22 cellular contexts compared by ENCODE assay signal in genomic region chr4:722851-723360, GRCh38. TPM values are rescaled to one million over a fixed set of nuclear protein-coding genes. Genes with fewer than 3 reads are reported as not detected.
A peak's percentile ranks its signal among the peaks of the same experiment; 100 is the strongest.
DNase-seq lines count a peak whose midpoint lies in the region; TF ChIP-seq lines count a peak whose summit lies in the region.
"Had no signal": no experiment of that assay in that cellular context is flagged by ENCODE, and none has a peak within 500 bp of the region (broad histone marks: within the 10 kb centered on the region; RNA-seq: fewer than 3 reads in every experiment).

No MANE protein-coding gene starts in this region.

- no TSS peak for BruUV-seq in MCF 10A (replicated peaks; lab: Mats Ljungman, UMichigan)
- no TSS peak for BruUV-seq in mammary epithelial cell (replicated peaks; lab: Mats Ljungman, UMichigan)
- BruUV-seq in Caco-2 (replicated peaks; lab: Mats Ljungman, UMichigan), result no TSS peak

- CTCF ChIA-PET in MCF 10A (lab: Yijun Ruan, JAX), result interaction anchor here (0.7 kb wide), 2 partner anchors 15 to 19 kb away, joined by 4 read pairs; no protein-coding TSS in a partner anchor
- CTCF ChIA-PET in mammary epithelial cell (lab: Charles Lee; ENCODE audit: low non-redundant PET), result no interaction called here
- CTCF ChIA-PET in Caco-2 (lab: Charles Lee), result no interaction called here

- H3K4me1 Mint-ChIP-seq in MCF 10A (ENCODE audit: insufficient read depth, unreplicated experiment) (peaks cover 32% of the 10 kb centered on the region), Caco-2 (ENCODE audit: low read depth, unreplicated experiment) (peaks cover 9% of the 10 kb centered on the region)
- H3K4me1 Mint-ChIP-seq: H9 had no signal

- no peak overlapping the region for H3K27ac ChIP-seq in mammary epithelial cell (ENCODE audit: insufficient read depth, low read depth, low read length)
- peak overlapping the region; percentile 70 for H3K27ac ChIP-seq in fibroblast of lung (ENCODE audit: insufficient read depth, low read length)
- no peak overlapping the region for H3K27ac ChIP-seq in trophoblast cell (ENCODE audit: low read depth, low read length)
- H3K27ac ChIP-seq: BLaER1 treated with 17β-estradiol and CSF1 and Interleukin-3, amounts not matched to agents 10 nM and 100 nM; GM23248 had no signal

- no peak overlapping the region for H4K12ac ChIP-seq in trophoblast cell (ENCODE audit: low read depth, low read length)

- H3K4me1 ChIP-seq in mammary epithelial cell (ENCODE audit: insufficient read depth, low read length) (peaks cover 13% of the 10 kb centered on the region), Caco-2 (no peaks in the 10 kb centered on the region), fibroblast of lung (ENCODE audit: control insufficient read depth, extremely low read depth, insufficient read depth, low read length) (peaks cover 21% of the 10 kb centered on the region), trophoblast cell (ENCODE audit: control insufficient read depth in 1 of 2, insufficient read depth in 2 of 2, low read length in 2 of 2) (peaks cover 0 to 3% of the 10 kb centered on the region in 2 experiments)

- H3K27me3 Mint-ChIP-seq in MCF 10A (ENCODE audit: insufficient read depth, unreplicated experiment) (no peaks in the 10 kb centered on the region), Caco-2 (ENCODE audit: insufficient read depth, unreplicated experiment) (no peaks in the 10 kb centered on the region)
- H3K27me3 Mint-ChIP-seq: CD8-positive, alpha-beta memory T cell had no signal

- dilution Hi-C loops in mammary epithelial cell (cut with HindIII; ENCODE audit: low sequenced_read_pairs), result no loop called here

- H3K27me3 ChIP-seq in mammary epithelial cell (ENCODE audit: insufficient read depth, low read length) (no peaks in the 10 kb centered on the region), Caco-2 (replicated peaks; ENCODE audit: control insufficient read depth, insufficient read depth, low read length) (no peaks in the 10 kb centered on the region), fibroblast of lung (ENCODE audit: control insufficient read depth, insufficient read depth, low read length) (no peaks in the 10 kb centered on the region), trophoblast cell (ENCODE audit: insufficient read depth, low read length) (no peaks in the 10 kb centered on the region)
- H3K27me3 ChIP-seq: BLaER1 treated with 17β-estradiol and CSF1 and Interleukin-3, amounts not matched to agents 10 nM and 100 nM had no signal

- no peak overlapping the region for H3K23ac ChIP-seq in trophoblast cell (ENCODE audit: low read length)

- no peak overlapping the region for H4K91ac ChIP-seq in trophoblast cell (ENCODE audit: low read depth, low read length)

- in situ Hi-C loops in mammary epithelial cell (cut with MboI; ENCODE audit: low sequenced_read_pairs in 2 of 2), result no loop called here

- no peak overlapping the region for H2BK5ac ChIP-seq in trophoblast cell (ENCODE audit: low read depth, low read length, poor library complexity)

- H3K36me3 ChIP-seq in mammary epithelial cell (ENCODE audit: insufficient read depth, low read length) (no peaks in the 10 kb centered on the region), Caco-2 (ENCODE audit: control insufficient read depth, insufficient read depth, low read length) (0 out of 2 replicates have a peak, but pooled peaks cover 3% of the 10 kb centered on the region), fibroblast of lung (ENCODE audit: control insufficient read depth, insufficient read depth, low read length) (peaks cover 3% of the 10 kb centered on the region), trophoblast cell (ENCODE audit: control insufficient read depth in 1 of 2, insufficient read depth in 2 of 2, low read length in 2 of 2) (peaks cover 34 to 53% of the 10 kb centered on the region in 2 experiments)

- H3K9ac ChIP-seq in mammary epithelial cell (ENCODE audit: insufficient read depth, low read length) (no peak overlapping the region), fibroblast of lung (ENCODE audit: insufficient read depth, low read length) (no peak overlapping the region), trophoblast cell (ENCODE audit: low read length) (no peak overlapping the region)
- H3K9ac ChIP-seq: BLaER1 treated with 17β-estradiol and CSF1 and Interleukin-3, amounts not matched to agents 10 nM and 100 nM; GM23248 had no signal

- intact Hi-C loops in MCF 10A (cut with micrococcal nuclease), result no loop called here
- intact Hi-C loops in mammary epithelial cell (cut with micrococcal nuclease), result no loop called here
- intact Hi-C loops in Caco-2 (cut with micrococcal nuclease; ENCODE audit: unreplicated experiment), result no loop called here

- H3K4me3 Mint-ChIP-seq in MCF 10A (ENCODE audit: unreplicated experiment) (no peak overlapping the region), Caco-2 (ENCODE audit: unreplicated experiment) (no peak overlapping the region)
- H3K4me3 Mint-ChIP-seq: CD8-positive, alpha-beta memory T cell; H9; HFFc6 had no signal

- H2AK5ac ChIP-seq in trophoblast cell (ENCODE audit: low read length), result no peak overlapping the region

- no peak overlapping the region for H3K4me2 ChIP-seq in mammary epithelial cell (ENCODE audit: insufficient read depth, low read depth, low read length)
- H3K4me2 ChIP-seq in fibroblast of lung (ENCODE audit: extremely low read depth, insufficient read depth, low read length), result no peak overlapping the region
- no peak overlapping the region for H3K4me2 ChIP-seq in trophoblast cell (ENCODE audit: low read length)
- H3K4me2 ChIP-seq: BLaER1 treated with 17β-estradiol and CSF1 and Interleukin-3, amounts not matched to agents 10 nM and 100 nM had no signal

- H2BK12ac ChIP-seq in trophoblast cell (ENCODE audit: low read length), result no peak overlapping the region

- H2AFZ ChIP-seq in mammary epithelial cell (ENCODE audit: low read depth, low read length) (no peak overlapping the region), fibroblast of lung (ENCODE audit: low read length) (no peak overlapping the region), trophoblast cell (ENCODE audit: insufficient read depth, low read length, poor library complexity) (no peak overlapping the region)
- H2AFZ ChIP-seq: GM23248 had no signal

- no peak overlapping the region for H3K14ac ChIP-seq in trophoblast cell (ENCODE audit: low read length)

- H3K9me3 Mint-ChIP-seq in MCF 10A (ENCODE audit: unreplicated experiment) (no peaks in the 10 kb centered on the region), Caco-2 (ENCODE audit: unreplicated experiment) (no peaks in the 10 kb centered on the region)
- H3K9me3 Mint-ChIP-seq: H9 had no signal

- H3K9me3 ChIP-seq in mammary epithelial cell (replicated peaks; ENCODE audit: insufficient read depth, low read length) (no peaks in the 10 kb centered on the region), Caco-2 (no peaks in the 10 kb centered on the region), fibroblast of lung (ENCODE audit: control insufficient read depth, insufficient read depth, low read depth, low read length) (no peaks in the 10 kb centered on the region), trophoblast cell (ENCODE audit: insufficient read depth, low read depth, low read length) (peaks cover 8% of the 10 kb centered on the region)
- H3K9me3 ChIP-seq: BLaER1 treated with 17β-estradiol and CSF1 and Interleukin-3, amounts not matched to agents 10 nM and 100 nM had no signal

- POLR2A ChIA-PET in MCF 10A (lab: Yijun Ruan, JAX), result no interaction called here
- POLR2A ChIA-PET in Caco-2 (lab: Charles Lee), result no interaction called here

- no peaks in the 10 kb centered on the region for H3K79me1 ChIP-seq in trophoblast cell (ENCODE audit: low read length)

- peaks cover 23% of the 10 kb centered on the region for H3K36me3 Mint-ChIP-seq in MCF 10A (ENCODE audit: insufficient read depth, unreplicated experiment)
- peaks cover 37% of the 10 kb centered on the region for H3K36me3 Mint-ChIP-seq in Caco-2 (ENCODE audit: insufficient read depth, unreplicated experiment)

- H2BK120ac ChIP-seq in trophoblast cell (ENCODE audit: insufficient read depth, low read length, poor library complexity), result no peak overlapping the region

- H4K8ac ChIP-seq in trophoblast cell (ENCODE audit: low read depth, low read length), result no peak overlapping the region

- peak overlapping the region; percentile 63 for H3K27ac Mint-ChIP-seq in MCF 10A (ENCODE audit: low read depth, unreplicated experiment)
- H3K27ac Mint-ChIP-seq in Caco-2 (ENCODE audit: unreplicated experiment), result peak overlapping the region; percentile 33
- H3K27ac Mint-ChIP-seq: HFFc6 had no signal

- H3K4me3 ChIP-seq in mammary epithelial cell (replicated peaks in 1 of 3; ENCODE audit: insufficient read depth in 1 of 3, low read depth in 2 of 3, low read length in 3 of 3) (no peak overlapping the region), Caco-2 (ENCODE audit: low read depth, low read length) (no peak overlapping the region), fibroblast of lung (replicated peaks in 1 of 4; ENCODE audit: control extremely low read depth in 1 of 4, insufficient read depth in 1 of 4, low read depth in 3 of 4, low read length in 4 of 4) (no peak overlapping the region), trophoblast cell (ENCODE audit: low read depth, low read length) (no peak overlapping the region)
- H3K4me3 ChIP-seq: BLaER1 treated with 17β-estradiol and CSF1 and Interleukin-3, amounts not matched to agents 10 nM and 100 nM; GM23248 had no signal

- peaks cover 96% of the 10 kb centered on the region for H3K79me2 ChIP-seq in mammary epithelial cell (ENCODE audit: insufficient read depth, low read length)
- H3K79me2 ChIP-seq in fibroblast of lung (ENCODE audit: control insufficient read depth, insufficient read depth, low read length), result peaks cover 66% of the 10 kb centered on the region
- H3K79me2 ChIP-seq in trophoblast cell (ENCODE audit: control insufficient read depth, insufficient read depth, low read length, poor library complexity), result peaks cover 33% of the 10 kb centered on the region

- TF ChIP-seq CTCF in MCF 10A (IDR thresholded peaks at IDR 0.05; ENCODE audit: unreplicated experiment), result no peak
- no peak for TF ChIP-seq CTCF in mammary epithelial cell (conservative IDR thresholded peaks at IDR 0.05 in 1 of 2, IDR thresholded peaks at IDR 0.05 in 1 of 2; ENCODE audit: extremely low read depth in 1 of 2, insufficient read depth in 1 of 2, low read depth in 1 of 2, low read length in 2 of 2)
- TF ChIP-seq CTCF in Caco-2 (IDR thresholded peaks at IDR 0.05; ENCODE audit: insufficient read depth in 1 of 2, low read depth in 1 of 2, low read length in 1 of 2, severe bottlenecking in 1 of 2, unreplicated experiment in 1 of 2), result no peak
- no peak for TF ChIP-seq CTCF in fibroblast of lung (conservative IDR thresholded peaks at IDR 0.05 in 1 of 2, IDR thresholded peaks at IDR 0.05 in 1 of 2; ENCODE audit: low read depth in 1 of 2, low read length in 2 of 2)
- TF ChIP-seq CTCF in GM20000 (IDR thresholded peaks at IDR 0.05; ENCODE audit: extremely low read depth, missing control alignments), result no peak

- DNase-seq in MCF 10A (ENCODE audit: unreplicated experiment) (no peak), mammary epithelial cell (no peak), Caco-2 (no peak), fibroblast of lung (ENCODE audit: low read depth in 2 of 2) (no peak), trophoblast cell (no peak), GM20000 (ENCODE audit: low spot score) (no peak), NOMO-1 treated with dmso at 0.1 percent for 144 hours (lab: John Stamatoyannopoulos, UW; ENCODE audit: unreplicated experiment) (no peak)
- DNase-seq: 8988T; CD8-positive, alpha-beta memory T cell; DMS53; GDM1; H9; HFFc6; KBM-7; NCI-H1092; NCI-H1436; NCI-H187 treated with DMSO at 0.1 percent for 48 hours; NCI-H2227 treated with DMSO at 0.1 percent for 48 hours; NCI-H510A treated with DMSO at 0.1 percent for 48 hours; NCI-H748 treated with DMSO at 0.1 percent for 48 hours had no signal

- no peak overlapping the region for H3K18ac ChIP-seq in trophoblast cell (ENCODE audit: low read length)

- H4K20me1 ChIP-seq in mammary epithelial cell (ENCODE audit: insufficient read depth, low read length), result peaks cover 2% of the 10 kb centered on the region
- H4K20me1 ChIP-seq in fibroblast of lung (ENCODE audit: control insufficient read depth, extremely low read depth, insufficient read depth, low read length), result no peaks in the 10 kb centered on the region

- H3K4ac ChIP-seq in trophoblast cell (ENCODE audit: low read depth, low read length), result peak overlapping the region; percentile 14

- no CpG with 5 or more reads among the region's 61 CpGs for WGBS in mammary epithelial cell (ENCODE audit: low coverage, missing lambda C conversion rate)
- no CpG with 5 or more reads among the region's 61 CpGs for WGBS in trophoblast cell (ENCODE audit: extremely low coverage, insufficient coverage, insufficient read length)

RNA-seq across cellular contexts. Expression of gene PCGF3, which starts 17.3 kb away (rescaled TPM):
- total RNA-seq in MCF 10A (2022) (26.5 and 33.5 TPM in 2 replicates), mammary epithelial cell (10 to 100 TPM; 35.0 to 38.2 TPM), Caco-2 (2022) (36.6 and 38.0 TPM in 2 replicates), fibroblast of lung (27.1 and 30.0 TPM in 2 replicates)
- polyA plus RNA-seq in mammary epithelial cell (34.2 TPM), fibroblast of lung (24.8 and 25.6 TPM in 2 replicates)
- polyA minus RNA-seq in mammary epithelial cell (77.3 TPM), fibroblast of lung (ENCODE audit: low replicate concordance) (42.8 and 80.2 TPM in 2 replicates)
- polyA plus RNA-seq in fibroblast of lung (2012), result 21.9 and 25.8 TPM in 2 replicates
- 63.6 and 66.1 TPM in 2 replicates for polyA plus RNA-seq in trophoblast cell (2013)

RNA-seq across cellular contexts. Expression of gene SLC49A3, which starts 34.0 kb away (rescaled TPM):
- not detected in 2 replicates for total RNA-seq in MCF 10A (2022)
- under 1 TPM in 1 of 2 donors, not detected in 1; 0.83 TPM for total RNA-seq in mammary epithelial cell
- polyA plus RNA-seq in mammary epithelial cell, result not detected
- polyA minus RNA-seq in mammary epithelial cell, result not detected
- 0.20 TPM in 1 of 2 replicates, not detected in the other for total RNA-seq in Caco-2 (2022)
- total RNA-seq in fibroblast of lung, result 3.9 and 5.1 TPM in 2 replicates
- 0.42 and 0.62 TPM in 2 replicates for polyA plus RNA-seq in fibroblast of lung
- 0.99 and 1.1 TPM in 2 replicates for polyA plus RNA-seq in fibroblast of lung (2012)
- polyA minus RNA-seq in fibroblast of lung (ENCODE audit: low replicate concordance), result 0.30 and 0.35 TPM in 2 replicates
- 1.8 and 2.1 TPM in 2 replicates for polyA plus RNA-seq in trophoblast cell (2013)

RNA-seq across cellular contexts. Expression of gene MYL5, which starts 48.6 kb away (rescaled TPM):
- total RNA-seq in MCF 10A (2022), result 30.6 and 32.9 TPM in 2 replicates
- 10 to 100 TPM; 11.2 to 31.9 TPM for total RNA-seq in mammary epithelial cell
- 10.7 TPM for polyA plus RNA-seq in mammary epithelial cell
- not detected for polyA minus RNA-seq in mammary epithelial cell
- total RNA-seq in Caco-2 (2022), result 17.1 and 21.8 TPM in 2 replicates
- 13.4 and 14.4 TPM in 2 replicates for total RNA-seq in fibroblast of lung
- polyA plus RNA-seq in fibroblast of lung, result 8.6 and 9.6 TPM in 2 replicates
- polyA plus RNA-seq in fibroblast of lung (2012), result 16.7 and 19.1 TPM in 2 replicates
- polyA minus RNA-seq in fibroblast of lung (ENCODE audit: low replicate concordance), result 8.2 and 19.7 TPM in 2 replicates
- 5.2 and 5.5 TPM in 2 replicates for polyA plus RNA-seq in trophoblast cell (2013)

RNA-seq across cellular contexts. Expression of gene ATP5ME, which starts 48.8 kb away (rescaled TPM):
- 355 and 389 TPM in 2 replicates for total RNA-seq in MCF 10A (2022)
- total RNA-seq in mammary epithelial cell, result 100 to 1,000 TPM in 1 of 2 donors, 10 to 100 TPM in 1; 38.7 to 284 TPM
- 486 TPM for polyA plus RNA-seq in mammary epithelial cell
- polyA minus RNA-seq in mammary epithelial cell, result 109 TPM
- 244 and 257 TPM in 2 replicates for total RNA-seq in Caco-2 (2022)
- total RNA-seq in fibroblast of lung, result 204 and 257 TPM in 2 replicates
- 356 and 367 TPM in 2 replicates for polyA plus RNA-seq in fibroblast of lung
- polyA plus RNA-seq in fibroblast of lung (2012), result 848 and 872 TPM in 2 replicates
- 25.8 and 82.6 TPM in 2 replicates for polyA minus RNA-seq in fibroblast of lung (ENCODE audit: low replicate concordance)
- 783 and 790 TPM in 2 replicates for polyA plus RNA-seq in trophoblast cell (2013)
